In the genomic region with DNA sequence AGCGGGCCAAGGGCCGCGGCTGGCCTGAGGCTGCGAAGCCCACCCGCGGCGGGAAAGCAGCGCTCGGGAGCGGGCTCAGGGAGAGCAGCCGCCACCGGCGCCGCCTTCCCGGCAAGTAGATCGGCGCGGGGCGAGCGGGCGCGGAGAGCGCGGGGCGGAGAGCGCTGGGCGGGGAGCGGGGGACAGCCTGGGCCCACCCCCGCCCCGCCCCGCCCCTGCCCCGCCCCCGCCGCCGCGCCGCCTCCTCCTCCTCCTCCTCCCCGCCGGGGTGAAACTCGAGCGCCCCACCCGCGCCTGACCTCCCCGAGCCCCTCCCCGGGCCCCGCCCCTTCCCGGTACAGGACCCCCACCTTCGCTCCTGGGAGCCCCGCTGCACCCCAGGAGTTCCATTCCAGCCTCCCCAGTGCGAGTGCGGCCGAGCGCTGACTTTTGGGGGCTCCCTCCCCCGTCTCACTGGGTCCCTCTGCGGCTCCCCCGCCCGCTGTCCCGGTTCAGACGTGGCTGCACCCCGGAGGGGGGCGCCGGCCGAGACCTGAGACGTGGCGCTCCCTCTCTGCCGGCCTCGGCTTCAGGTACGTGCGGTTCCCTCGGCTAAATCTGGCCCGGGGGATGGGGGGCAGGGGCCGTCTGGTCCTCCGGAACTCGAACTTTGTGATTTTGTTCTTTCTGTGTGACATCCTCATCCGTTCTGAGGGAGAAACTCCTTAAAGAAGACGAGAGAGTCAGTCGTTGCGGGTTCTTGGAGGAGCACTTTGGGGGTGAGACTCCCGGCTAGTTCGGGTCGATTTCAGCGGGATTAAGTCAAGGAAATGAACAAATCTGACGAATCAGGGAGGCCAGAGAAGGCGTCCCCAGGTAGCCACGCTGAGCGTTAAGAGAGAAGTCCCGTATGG, we compare ENCODE assay signal across 8 cellular contexts. TPM values are rescaled to one million over a fixed set of nuclear protein-coding genes. Genes with fewer than 3 reads are reported as not detected.
DNase-seq lines count a peak whose midpoint lies in the region; ATAC-seq and TF ChIP-seq lines count a peak whose summit lies in the region.

A gene with protein sequence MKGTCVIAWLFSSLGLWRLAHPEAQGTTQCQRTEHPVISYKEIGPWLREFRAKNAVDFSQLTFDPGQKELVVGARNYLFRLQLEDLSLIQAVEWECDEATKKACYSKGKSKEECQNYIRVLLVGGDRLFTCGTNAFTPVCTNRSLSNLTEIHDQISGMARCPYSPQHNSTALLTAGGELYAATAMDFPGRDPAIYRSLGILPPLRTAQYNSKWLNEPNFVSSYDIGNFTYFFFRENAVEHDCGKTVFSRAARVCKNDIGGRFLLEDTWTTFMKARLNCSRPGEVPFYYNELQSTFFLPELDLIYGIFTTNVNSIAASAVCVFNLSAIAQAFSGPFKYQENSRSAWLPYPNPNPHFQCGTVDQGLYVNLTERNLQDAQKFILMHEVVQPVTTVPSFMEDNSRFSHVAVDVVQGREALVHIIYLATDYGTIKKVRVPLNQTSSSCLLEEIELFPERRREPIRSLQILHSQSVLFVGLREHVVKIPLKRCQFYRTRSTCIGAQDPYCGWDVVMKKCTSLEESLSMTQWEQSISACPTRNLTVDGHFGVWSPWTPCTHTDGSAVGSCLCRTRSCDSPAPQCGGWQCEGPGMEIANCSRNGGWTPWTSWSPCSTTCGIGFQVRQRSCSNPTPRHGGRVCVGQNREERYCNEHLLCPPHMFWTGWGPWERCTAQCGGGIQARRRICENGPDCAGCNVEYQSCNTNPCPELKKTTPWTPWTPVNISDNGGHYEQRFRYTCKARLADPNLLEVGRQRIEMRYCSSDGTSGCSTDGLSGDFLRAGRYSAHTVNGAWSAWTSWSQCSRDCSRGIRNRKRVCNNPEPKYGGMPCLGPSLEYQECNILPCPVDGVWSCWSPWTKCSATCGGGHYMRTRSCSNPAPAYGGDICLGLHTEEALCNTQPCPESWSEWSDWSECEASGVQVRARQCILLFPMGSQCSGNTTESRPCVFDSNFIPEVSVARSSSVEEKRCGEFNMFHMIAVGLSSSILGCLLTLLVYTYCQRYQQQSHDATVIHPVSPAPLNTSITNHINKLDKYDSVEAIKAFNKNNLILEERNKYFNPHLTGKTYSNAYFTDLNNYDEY (minus strand): TSS at position 117 of the 893 bp plus-strand sequence. CDS start 166,129 bp downstream, outside the sequence.

- no peak for TF ChIP-seq CTCF in BE2C (IDR thresholded peaks at IDR 0.05; ENCODE audit: low read depth, low read length)
- TF ChIP-seq CTCF in esophagus muscularis mucosa (IDR thresholded peaks at IDR 0.05), result no peak
- TF ChIP-seq CTCF in mucosa of descending colon (IDR thresholded peaks at IDR 0.05), result no peak
- TF ChIP-seq CTCF in transverse colon (IDR thresholded peaks at IDR 0.05), result no peak

- H3K9me3 Mint-ChIP-seq in activated CD4-positive, alpha-beta T cell treated with anti-CD3 and anti-CD28 coated beads for 36 hours (ENCODE audit: low read depth), result no peaks in the 10 kb centered on the region

- POLR2A ChIA-PET in activated CD4-positive, alpha-beta T cell treated with anti-CD3 and anti-CD28 coated beads for 36 hours (lab: Charles Lee), result no interaction called here

- H3K4me3 ChIP-seq in BE2C (ENCODE audit: low read depth, low read length), result peak within 1 kb of the TSS; percentile 44
- peak within 1 kb of the TSS; percentile 74 to 89 (median 77) for H3K4me3 ChIP-seq in esophagus muscularis mucosa
- H3K4me3 ChIP-seq in mucosa of descending colon, result peak within 1 kb of the TSS; percentile 56
- peak within 1 kb of the TSS; percentile 67 to 82 (median 72) for H3K4me3 ChIP-seq in transverse colon

- H3K27me3 ChIP-seq in BE2C, result peaks cover 14% of the 10 kb centered on the region
- peaks cover 0 to 24% (median 4%) of the 10 kb centered on the region in 4 donors for H3K27me3 ChIP-seq in esophagus muscularis mucosa
- peaks cover 5% of the 10 kb centered on the region for H3K27me3 ChIP-seq in transverse colon

- peak; percentile 9 for ATAC-seq in activated CD4-positive, alpha-beta T cell treated with anti-CD3 and anti-CD28 coated beads for 36 hours
- ATAC-seq in mucosa of descending colon (peak; percentile 79), GM21723 (IDR thresholded peaks at IDR 0.05; ENCODE audit: unreplicated experiment) (no peak)

- CTCF ChIA-PET in activated CD4-positive, alpha-beta T cell treated with anti-CD3 and anti-CD28 coated beads for 36 hours (lab: Charles Lee), result no interaction called here

- H3K27me3 Mint-ChIP-seq in activated CD4-positive, alpha-beta T cell treated with anti-CD3 and anti-CD28 coated beads for 36 hours, result peaks cover 25% of the 10 kb centered on the region

- peak; percentile 30 for DNase-seq in BE2C
- DNase-seq in HCEC 1CT, result peak; percentile 80
- peak; percentile 20 for DNase-seq in activated CD4-positive, alpha-beta T cell treated with anti-CD3 and anti-CD28 coated beads for 36 hours
- no peak for DNase-seq in esophagus muscularis mucosa (ENCODE audit: extremely low spot score)
- peak; percentile 83 to 91 (median 88) for DNase-seq in mucosa of descending colon
- DNase-seq in transverse colon, result peak; percentile 86
- no peak for DNase-seq in activated CD4-positive, CD25-positive, alpha-beta regulatory T cell treated with anti-CD3 and anti-CD28 coated beads, Interleukin-2, amount 50 U/mL, for 72 hours

- in situ Hi-C loops in transverse colon (cut with MboI; ENCODE audit: low pct_ligation_motif_present in 1 of 4, low pct_unique_long_range_greater_than_20kb in 1 of 4, low sequenced_read_pairs in 3 of 4), result loop anchor here in 2 of 4 donors (25.0 kb wide), 1 partner anchor 184 kb away; no protein-coding TSS in a partner anchor

- no peak within 1 kb of the TSS for H3K27ac Mint-ChIP-seq in activated CD4-positive, alpha-beta T cell treated with anti-CD3 and anti-CD28 coated beads for 36 hours

- H3K9me3 ChIP-seq in BE2C, result no peaks in the 10 kb centered on the region
- no peaks in the 10 kb centered on the region for H3K9me3 ChIP-seq in esophagus muscularis mucosa
- H3K9me3 ChIP-seq in mucosa of descending colon, result no peaks in the 10 kb centered on the region
- H3K9me3 ChIP-seq in transverse colon, result no peaks in the 10 kb centered on the region

- intact Hi-C loops in activated CD4-positive, alpha-beta T cell treated with anti-CD3 and anti-CD28 coated beads for 36 hours (cut with DNase I, micrococcal nuclease), result loop anchor here in 1 of 2 experiments (2.0 kb wide), 1 partner anchor 183 kb away; no protein-coding TSS in a partner anchor
- intact Hi-C loops in esophagus muscularis mucosa (cut with DNase I) (no loop called here), mucosa of descending colon (cut with DNase I, micrococcal nuclease) (no loop called here), transverse colon (cut with DNase I; ENCODE audit: low total_unique reads) (loop anchor here (10.0 kb wide), 1 partner anchor 181 kb away; no protein-coding TSS in a partner anchor)

- no peak for TF ChIP-seq POLR2A in esophagus muscularis mucosa (IDR thresholded peaks at IDR 0.05; ENCODE audit: low read depth)
- peak; percentile 62 for TF ChIP-seq POLR2A in transverse colon (IDR thresholded peaks at IDR 0.05)

- H3K36me3 Mint-ChIP-seq in activated CD4-positive, alpha-beta T cell treated with anti-CD3 and anti-CD28 coated beads for 36 hours (ENCODE audit: low read depth), result no peaks in the 10 kb centered on the region

- H3K4me1 ChIP-seq in BE2C, result no peaks in the 10 kb centered on the region
- H3K4me1 ChIP-seq in esophagus muscularis mucosa, result peaks cover 14 to 42% (median 38%) of the 10 kb centered on the region in 4 donors
- peaks cover 12% of the 10 kb centered on the region for H3K4me1 ChIP-seq in mucosa of descending colon (ENCODE audit: low read depth)
- peaks cover 5 to 30% (median 6%) of the 10 kb centered on the region in 4 donors for H3K4me1 ChIP-seq in transverse colon

- peaks cover 3% of the 10 kb centered on the region for H3K4me1 Mint-ChIP-seq in activated CD4-positive, alpha-beta T cell treated with anti-CD3 and anti-CD28 coated beads for 36 hours

- TF ChIP-seq EP300 in esophagus muscularis mucosa (IDR thresholded peaks at IDR 0.05), result no peak
- TF ChIP-seq EP300 in transverse colon (IDR thresholded peaks at IDR 0.05; ENCODE audit: low read depth), result no peak

- WGBS in esophagus muscularis mucosa, result 15% methylated on average over 33 of the region's 87 CpGs
- 0 to 4% methylated on average over 2 to 39 of the region's 87 CpGs for WGBS in transverse colon (ENCODE audit: low coverage in 1 of 2), 2 donors

- peak within 1 kb of the TSS; percentile 32 for H3K4me3 Mint-ChIP-seq in activated CD4-positive, alpha-beta T cell treated with anti-CD3 and anti-CD28 coated beads for 36 hours

- no peaks in the 10 kb centered on the region for H3K36me3 ChIP-seq in BE2C
- peaks cover 0 to 19% (median 9%) of the 10 kb centered on the region in 4 donors for H3K36me3 ChIP-seq in esophagus muscularis mucosa
- no peaks in the 10 kb centered on the region for H3K36me3 ChIP-seq in mucosa of descending colon (ENCODE audit: low read depth)
- H3K36me3 ChIP-seq in transverse colon, result no peaks in the 10 kb centered on the region

- peak within 1 kb of the TSS; percentile 83 to 95 (median 86) for H3K27ac ChIP-seq in esophagus muscularis mucosa (replicated peaks in 1 of 4)
- H3K27ac ChIP-seq in transverse colon, result peak within 1 kb of the TSS; percentile 91 to 95 (median 92)

RNA-seq across cellular contexts. Expression of the gene that starts here (rescaled TPM):
- 0.05 TPM for polyA plus RNA-seq in BE2C (2012; ENCODE audit: insufficient read depth, insufficient read length, low read depth)
- total RNA-seq in activated CD4-positive, alpha-beta T cell treated with anti-CD3 and anti-CD28 coated beads for 36 hours, result under 1 TPM in 1 of 2 experiments, not detected in 1; 0.04 TPM
- total RNA-seq in esophagus muscularis mucosa, result 1 to 10 TPM; 2.1 to 5.6 (median 3.5) TPM
- 10 to 100 TPM; 20.3 to 43.8 (median 33.6) TPM for total RNA-seq in mucosa of descending colon
- 10 to 100 TPM; 15.0 to 81.0 (median 52.9) TPM for total RNA-seq in transverse colon

Comparison
In these comparisons a context has a peak if more than half of its experiments do, and no peak if none do; other contexts are left out.
1. Peak in DNase-seq and ATAC-seq in activated CD4-positive, alpha-beta T cell treated with anti-CD3 and anti-CD28 coated beads for 36 hours; RNA of the gene not detected or under 1 TPM.
2. DNase-seq: peak in BE2C (single experiment), HCEC 1CT (single experiment), mucosa of descending colon (3 of 3) and transverse colon (single experiment); none in esophagus muscularis mucosa (single experiment) and activated CD4-positive, CD25-positive, alpha-beta regulatory T cell treated with anti-CD3 and anti-CD28 coated beads, Interleukin-2, amount 50 U/mL, for 72 hours (single experiment).
3. Peak in every context shown above with its lines, with median percentiles within 50 percentile points of each other: H3K4me3 ChIP-seq.